Comparison of ENCODE assay signal across 8 cellular contexts in the genomic region with DNA sequence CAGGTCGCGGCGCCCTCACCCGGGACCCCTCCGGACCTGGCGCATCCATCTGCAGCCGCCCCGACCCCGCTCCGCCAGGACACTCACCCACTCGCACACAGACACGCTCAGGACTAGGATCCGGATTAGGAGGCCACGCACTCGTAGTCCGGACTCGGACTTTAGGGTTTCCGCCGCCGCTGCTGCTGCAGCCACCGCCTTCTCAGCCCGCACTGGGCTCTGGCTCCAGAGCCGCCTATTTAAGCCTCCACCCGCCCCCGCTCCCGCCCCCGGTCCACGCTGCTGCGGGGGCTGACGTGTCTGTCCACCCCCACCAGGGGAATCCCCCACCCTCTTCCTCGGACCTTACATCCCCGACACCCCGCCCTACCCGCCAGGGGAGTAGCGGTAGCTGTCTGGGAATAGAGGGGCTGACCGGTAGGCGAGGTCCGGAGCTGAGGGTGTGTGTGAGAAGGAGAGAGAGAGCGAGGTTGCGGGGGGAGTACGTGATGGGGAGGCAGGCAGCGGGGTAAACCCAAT. TPM values are rescaled to one million over a fixed set of nuclear protein-coding genes. Genes with fewer than 3 reads are reported as not detected.
DNase-seq lines count a peak whose midpoint lies in the region; ATAC-seq, FAIRE-seq and TF ChIP-seq lines count a peak whose summit lies in the region.

A gene with protein sequence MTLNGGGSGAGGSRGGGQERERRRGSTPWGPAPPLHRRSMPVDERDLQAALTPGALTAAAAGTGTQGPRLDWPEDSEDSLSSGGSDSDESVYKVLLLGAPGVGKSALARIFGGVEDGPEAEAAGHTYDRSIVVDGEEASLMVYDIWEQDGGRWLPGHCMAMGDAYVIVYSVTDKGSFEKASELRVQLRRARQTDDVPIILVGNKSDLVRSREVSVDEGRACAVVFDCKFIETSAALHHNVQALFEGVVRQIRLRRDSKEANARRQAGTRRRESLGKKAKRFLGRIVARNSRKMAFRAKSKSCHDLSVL (minus strand): TSS at position 214 of the 519 bp plus-strand sequence. CDS start 356 bp downstream, outside the sequence.

- H3K9me3 Mint-ChIP-seq in stimulated activated memory B cell treated with anti-CD40 and anti-IgM and Interleukin-4, amounts not matched to agents 10 μg/mL and 1 μg/mL and 100 μg/mL, for 72 hours: no peaks in the 10 kb centered on the region

- H3K4me1 Mint-ChIP-seq in stimulated activated memory B cell treated with anti-CD40 and anti-IgM and Interleukin-4, amounts not matched to agents 10 μg/mL and 1 μg/mL and 100 μg/mL, for 72 hours: peaks cover 30% of the 10 kb centered on the region

- H3K27me3 ChIP-seq in ascending aorta: no peaks in the 10 kb centered on the region

- FAIRE-seq in H54 (lab: Jason Lieb, UNC): no peak

- peak within 1 kb of the TSS; percentile 59 to 93 for H3K4me3 ChIP-seq in ascending aorta
- peak within 1 kb of the TSS; percentile 61 for H3K4me3 ChIP-seq in iPS-18c (ENCODE audit: insufficient read depth, low read depth, low read length)

- H3K9me3 ChIP-seq in ascending aorta: no peaks in the 10 kb centered on the region
- no peaks in the 10 kb centered on the region for H3K9me3 ChIP-seq in iPS-18c (ENCODE audit: control insufficient read depth, insufficient read depth, low read length)

- intact Hi-C loops in ascending aorta (cut with DNase I): loop anchor here (1.0 to 10.0 kb wide), 5 partner anchors 9 to 1019 kb away; a partner anchor contains a TSS

- peak within 1 kb of the TSS; percentile 84 to 99 for H3K27ac ChIP-seq in ascending aorta

- peaks cover 52% of the 10 kb centered on the region for H3K27me3 Mint-ChIP-seq in stimulated activated memory B cell treated with anti-CD40 and anti-IgM and Interleukin-4, amounts not matched to agents 10 μg/mL and 1 μg/mL and 100 μg/mL, for 72 hours

- peaks cover 11 to 12% of the 10 kb centered on the region in 2 donors for H3K36me3 ChIP-seq in ascending aorta

- peak within 1 kb of the TSS; percentile 42 for H3K27ac Mint-ChIP-seq in stimulated activated memory B cell treated with anti-CD40 and anti-IgM and Interleukin-4, amounts not matched to agents 10 μg/mL and 1 μg/mL and 100 μg/mL, for 72 hours

- ATAC-seq in stimulated activated memory B cell treated with anti-CD40 and anti-IgM and Interleukin-4, amounts not matched to agents 10 μg/mL and 1 μg/mL and 100 μg/mL, for 72 hours: no peak

- peak within 1 kb of the TSS; percentile 74 for H3K4me3 Mint-ChIP-seq in stimulated activated memory B cell treated with anti-CD40 and anti-IgM and Interleukin-4, amounts not matched to agents 10 μg/mL and 1 μg/mL and 100 μg/mL, for 72 hours

- no peak for TF ChIP-seq CTCF in ascending aorta (IDR thresholded peaks at IDR 0.05)

- peak; percentile 25 for DNase-seq in stimulated activated CD8-positive, alpha-beta memory T cell treated with anti-CD3 and anti-CD28 coated beads, Interleukin-12 subunit alpha, Interleukin-12 subunit beta, amount 100 ng/mL, for 4 hours (ENCODE audit: low read depth)
- no peak for DNase-seq in stimulated activated CD8-positive, alpha-beta memory T cell treated with anti-CD3 and anti-CD28 coated beads, Interleukin-4, amount 100 ng/mL, for 48 hours
- DNase-seq in ascending aorta (ENCODE audit: low spot score in 2 of 2) (peak; percentile 50 to 88), H54 (ENCODE audit: insufficient read length, low spot score) (no peak), DMS153 (lab: John Stamatoyannopoulos, UW) (no peak), NCI-H510A treated with DMSO at 0.1 percent for 48 hours (lab: John Stamatoyannopoulos, UW) (no peak)

- no peak for TF ChIP-seq POLR2A in H54 (IDR thresholded peaks at IDR 0.05; ENCODE audit: low read depth, low read length)

- H3K36me3 Mint-ChIP-seq in stimulated activated memory B cell treated with anti-CD40 and anti-IgM and Interleukin-4, amounts not matched to agents 10 μg/mL and 1 μg/mL and 100 μg/mL, for 72 hours: peaks cover 11% of the 10 kb centered on the region

- peaks cover 28 to 51% of the 10 kb centered on the region in 2 donors for H3K4me1 ChIP-seq in ascending aorta

RNA-seq across cellular contexts. Expression of the gene that starts here (rescaled TPM):
- total RNA-seq in ascending aorta: 54.2 TPM

Comparison
In these comparisons a context has a peak if more than half of its experiments do, and no peak if none do; other contexts are left out.
1. DNase-seq: peak in stimulated activated CD8-positive, alpha-beta memory T cell treated with anti-CD3 and anti-CD28 coated beads, Interleukin-12 subunit alpha, Interleukin-12 subunit beta, amount 100 ng/mL, for 4 hours (single experiment) and ascending aorta (2 of 2); none in stimulated activated CD8-positive, alpha-beta memory T cell treated with anti-CD3 and anti-CD28 coated beads, Interleukin-4, amount 100 ng/mL, for 48 hours (single experiment), H54 (single experiment), DMS153 (single experiment) and NCI-H510A treated with DMSO at 0.1 percent for 48 hours (single experiment).